Comparison of ENCODE assay signal across 8 cellular contexts in the genomic region with DNA sequence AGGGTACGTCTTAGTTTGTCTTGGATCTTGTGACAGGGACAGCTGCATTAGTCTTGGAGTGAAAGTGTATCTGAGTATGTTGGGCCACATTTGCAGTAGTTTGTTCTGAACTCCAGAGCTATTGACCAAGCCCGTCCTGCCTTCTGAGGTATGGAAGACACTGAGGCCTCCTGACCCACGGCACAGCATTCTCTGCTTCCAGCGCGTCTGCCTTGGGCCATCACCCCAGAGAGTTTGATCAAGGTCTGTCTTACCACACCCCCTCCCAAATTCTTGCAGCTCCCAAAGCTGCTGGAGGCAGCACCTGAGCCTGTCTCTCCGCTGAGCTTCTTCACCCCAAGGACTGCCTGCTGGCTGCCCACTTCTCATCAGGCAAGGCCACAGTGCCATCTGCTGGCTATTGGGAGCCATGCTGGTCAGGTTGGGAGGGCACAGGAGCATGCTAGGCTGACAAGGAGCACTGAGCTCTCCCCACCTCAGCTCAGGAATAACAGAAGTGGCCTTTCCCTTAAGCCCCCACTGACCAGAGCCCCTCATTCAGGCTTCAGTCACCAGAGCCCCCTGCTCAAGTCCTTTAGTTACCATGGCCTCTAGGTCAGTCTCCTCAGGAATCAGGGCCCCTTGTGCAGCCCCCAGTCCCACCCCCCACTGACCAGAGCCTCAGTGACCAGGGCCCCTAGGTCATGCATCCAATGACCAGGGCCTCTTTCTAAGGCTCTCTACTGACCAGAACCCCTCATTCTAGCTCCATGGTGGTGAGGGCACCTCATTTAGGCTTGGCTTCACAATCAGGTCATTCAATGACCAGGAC. TPM values are rescaled to one million over a fixed set of nuclear protein-coding genes. Genes with fewer than 3 reads are reported as not detected.
DNase-seq lines count a peak whose midpoint lies in the region; ATAC-seq and TF ChIP-seq lines count a peak whose summit lies in the region.

No MANE protein-coding gene starts in this region.

- no peak overlapping the region for H3K14ac ChIP-seq in trophoblast cell (ENCODE audit: low read length)

- H3K4me2 ChIP-seq in DOHH2 (ENCODE audit: low read length) (no peak overlapping the region), KMS-11 (no peak overlapping the region), trophoblast cell (ENCODE audit: low read length) (no peak overlapping the region)

- no peak overlapping the region for H3K23ac ChIP-seq in trophoblast cell (ENCODE audit: low read length)

- no peaks in the 10 kb centered on the region for H3K36me3 Mint-ChIP-seq in type B pancreatic cell

- H3K27ac Mint-ChIP-seq in type B pancreatic cell = peak overlapping the region; percentile 13

- H3K4me1 ChIP-seq in DOHH2 (ENCODE audit: control insufficient read depth, low read length) = no peaks in the 10 kb centered on the region
- H3K4me1 ChIP-seq in KMS-11 (ENCODE audit: low read depth, poor library complexity, severe bottlenecking) = no peaks in the 10 kb centered on the region
- H3K4me1 ChIP-seq in trophoblast cell (ENCODE audit: control insufficient read depth in 1 of 2, insufficient read depth in 2 of 2, low read length in 2 of 2) = peaks cover 6 to 7% of the 10 kb centered on the region in 2 experiments

- no peak overlapping the region for H2AK5ac ChIP-seq in trophoblast cell (ENCODE audit: low read length)

- no peaks in the 10 kb centered on the region for H3K79me1 ChIP-seq in trophoblast cell (ENCODE audit: low read length)

- no peak overlapping the region for H3K4me3 ChIP-seq in DOHH2 (ENCODE audit: low read length)
- no peak overlapping the region for H3K4me3 ChIP-seq in KMS-11 (IDR thresholded peaks at IDR 0.05; ENCODE audit: insufficient read depth, low read depth, low read length)
- H3K4me3 ChIP-seq in trophoblast cell (ENCODE audit: low read depth, low read length) = no peak overlapping the region

- H3K9ac ChIP-seq in KMS-11 (no peak overlapping the region), trophoblast cell (ENCODE audit: low read length) (no peak overlapping the region)

- H4K20me1 ChIP-seq in DOHH2 (ENCODE audit: control insufficient read depth, insufficient read depth, low read depth, low read length) (no peaks in the 10 kb centered on the region), KMS-11 (ENCODE audit: insufficient read depth) (no peaks in the 10 kb centered on the region)

- H4K8ac ChIP-seq in trophoblast cell (ENCODE audit: low read depth, low read length) = no peak overlapping the region

- H3K79me2 ChIP-seq in DOHH2 (ENCODE audit: control insufficient read depth, low read length) = no peaks in the 10 kb centered on the region
- no peaks in the 10 kb centered on the region for H3K79me2 ChIP-seq in KMS-11 (ENCODE audit: insufficient read depth, low read depth)
- H3K79me2 ChIP-seq in trophoblast cell (ENCODE audit: control insufficient read depth, insufficient read depth, low read length, poor library complexity) = no peaks in the 10 kb centered on the region

- H3K9me3 ChIP-seq in DOHH2 (ENCODE audit: control insufficient read depth, insufficient read depth, low read length) (no peaks in the 10 kb centered on the region), trophoblast cell (ENCODE audit: insufficient read depth, low read depth, low read length) (no peaks in the 10 kb centered on the region)

- no peak overlapping the region for H3K4me3 Mint-ChIP-seq in type B pancreatic cell

- no peak overlapping the region for H3K18ac ChIP-seq in trophoblast cell (ENCODE audit: low read length)

- no peaks in the 10 kb centered on the region for H3F3A ChIP-seq in DOHH2 (ENCODE audit: control insufficient read depth, insufficient read depth)

- no peak overlapping the region for H2BK12ac ChIP-seq in trophoblast cell (ENCODE audit: low read length)

- WGBS in trophoblast cell (ENCODE audit: extremely low coverage, insufficient coverage, insufficient read length) = no CpG with 5 or more reads among the region's 6 CpGs

- no peaks in the 10 kb centered on the region for H3K4me1 Mint-ChIP-seq in type B pancreatic cell (ENCODE audit: unreplicated experiment)

- no peak overlapping the region for H2BK120ac ChIP-seq in trophoblast cell (ENCODE audit: insufficient read depth, low read length, poor library complexity)

- no peak overlapping the region for H3K4ac ChIP-seq in trophoblast cell (ENCODE audit: low read depth, low read length)

- H3K27ac ChIP-seq in DOHH2 (ENCODE audit: low read depth, low read length) (no peak overlapping the region), KMS-11 (no peak overlapping the region), RWPE1 (no peak overlapping the region), trophoblast cell (ENCODE audit: low read depth, low read length) (no peak overlapping the region)

- peak; percentile 84 for TF ChIP-seq CTCF in DOHH2 (IDR thresholded peaks at IDR 0.05; ENCODE audit: low read depth, low read length, poor library complexity, severe bottlenecking)
- peak; percentile 73 for TF ChIP-seq CTCF in KMS-11 (conservative IDR thresholded peaks at IDR 0.05; ENCODE audit: low read depth, low read length)
- peak; percentile 86 for TF ChIP-seq CTCF in RWPE1 (conservative IDR thresholded peaks at IDR 0.05; ENCODE audit: low read depth)
- TF ChIP-seq CTCF in type B pancreatic cell (conservative IDR thresholded peaks at IDR 0.05) = peak; percentile 91

- no peaks in the 10 kb centered on the region for H3K36me3 ChIP-seq in DOHH2 (ENCODE audit: control insufficient read depth, low read length)
- H3K36me3 ChIP-seq in KMS-11 (ENCODE audit: insufficient read depth) = no peaks in the 10 kb centered on the region
- no peaks in the 10 kb centered on the region for H3K36me3 ChIP-seq in trophoblast cell (ENCODE audit: control insufficient read depth in 1 of 2, insufficient read depth in 2 of 2, low read length in 2 of 2)

- no peaks in the 10 kb centered on the region for H3K9me3 Mint-ChIP-seq in type B pancreatic cell

- H2AFZ ChIP-seq in KMS-11 (ENCODE audit: low read depth) (no peak overlapping the region), trophoblast cell (ENCODE audit: insufficient read depth, low read length, poor library complexity) (no peak overlapping the region)

- peak; percentile 91 for ATAC-seq in GM21576 (IDR thresholded peaks at IDR 0.05; ENCODE audit: unreplicated experiment)

- H2BK5ac ChIP-seq in trophoblast cell (ENCODE audit: low read depth, low read length, poor library complexity) = no peak overlapping the region

- DNase-seq in RWPE1 (ENCODE audit: low spot score) (peak; percentile 73), glomerular visceral epithelial cell (ENCODE audit: extremely low spot score) (peak; percentile 72), trophoblast cell (peak; percentile 71 to 88), type B pancreatic cell (ENCODE audit: extremely low spot score, unreplicated experiment) (peak; percentile 79)
- peak; percentile 17 to 54 (median 25) for DNase-seq in activated naive CD4-positive, alpha-beta T cell (lab: John Stamatoyannopoulos, UW)

- no peaks in the 10 kb centered on the region for H3K27me3 Mint-ChIP-seq in type B pancreatic cell

- POLR2A ChIA-PET in RWPE1 (lab: Yijun Ruan, JAX; ENCODE audit: low non-redundant PET) = no interaction called here

- no peaks in the 10 kb centered on the region for H3K9me2 ChIP-seq in DOHH2 (replicated peaks; ENCODE audit: control insufficient read depth, low read length)

- no peak overlapping the region for H4K12ac ChIP-seq in trophoblast cell (ENCODE audit: low read depth, low read length)

- no peak overlapping the region for H4K91ac ChIP-seq in trophoblast cell (ENCODE audit: low read depth, low read length)

- H3K27me3 ChIP-seq in DOHH2 (ENCODE audit: control insufficient read depth, low read length) (peaks cover 6% of the 10 kb centered on the region), KMS-11 (ENCODE audit: insufficient read depth, low read depth) (no peaks in the 10 kb centered on the region), trophoblast cell (ENCODE audit: insufficient read depth, low read length) (no peaks in the 10 kb centered on the region)

- CTCF ChIA-PET in RWPE1 (lab: Yijun Ruan, JAX) = interaction anchor here (0.5 to 2.1 kb wide), 32 partner anchors 9 to 1737 kb away, joined by 3 to 18 read pairs (median 4); no protein-coding TSS in a partner anchor

RNA-seq across cellular contexts. Expression of a gene that starts 27.2 kb away (rescaled TPM):
- polyA plus RNA-seq in trophoblast cell (2013) = 18.0 and 18.1 TPM in 2 replicates
- total RNA-seq in type B pancreatic cell (ENCODE audit: low replicate concordance) = 31.6 and 50.0 TPM in 2 replicates

RNA-seq across cellular contexts. Expression of a gene that starts 42.8 kb away (rescaled TPM):
- polyA plus RNA-seq in trophoblast cell (2013) = 36.3 and 39.8 TPM in 2 replicates
- 4.2 and 7.9 TPM in 2 replicates for total RNA-seq in type B pancreatic cell (ENCODE audit: low replicate concordance)

RNA-seq across cellular contexts. Expression of a gene that starts 55.8 kb away (rescaled TPM):
- 15.4 and 15.6 TPM in 2 replicates for polyA plus RNA-seq in trophoblast cell (2013)
- total RNA-seq in type B pancreatic cell (ENCODE audit: low replicate concordance) = 38.4 and 61.6 TPM in 2 replicates

Comparison
In these comparisons a context has a peak if more than half of its experiments do, and no peak if none do; other contexts are left out.
1. DNase-seq: peak in every context shown above with its lines; median percentile 80 in trophoblast cell; 79 in type B pancreatic cell; 73 in RWPE1; 72 in glomerular visceral epithelial cell; 25 in activated naive CD4-positive, alpha-beta T cell.